In the genomic region with DNA sequence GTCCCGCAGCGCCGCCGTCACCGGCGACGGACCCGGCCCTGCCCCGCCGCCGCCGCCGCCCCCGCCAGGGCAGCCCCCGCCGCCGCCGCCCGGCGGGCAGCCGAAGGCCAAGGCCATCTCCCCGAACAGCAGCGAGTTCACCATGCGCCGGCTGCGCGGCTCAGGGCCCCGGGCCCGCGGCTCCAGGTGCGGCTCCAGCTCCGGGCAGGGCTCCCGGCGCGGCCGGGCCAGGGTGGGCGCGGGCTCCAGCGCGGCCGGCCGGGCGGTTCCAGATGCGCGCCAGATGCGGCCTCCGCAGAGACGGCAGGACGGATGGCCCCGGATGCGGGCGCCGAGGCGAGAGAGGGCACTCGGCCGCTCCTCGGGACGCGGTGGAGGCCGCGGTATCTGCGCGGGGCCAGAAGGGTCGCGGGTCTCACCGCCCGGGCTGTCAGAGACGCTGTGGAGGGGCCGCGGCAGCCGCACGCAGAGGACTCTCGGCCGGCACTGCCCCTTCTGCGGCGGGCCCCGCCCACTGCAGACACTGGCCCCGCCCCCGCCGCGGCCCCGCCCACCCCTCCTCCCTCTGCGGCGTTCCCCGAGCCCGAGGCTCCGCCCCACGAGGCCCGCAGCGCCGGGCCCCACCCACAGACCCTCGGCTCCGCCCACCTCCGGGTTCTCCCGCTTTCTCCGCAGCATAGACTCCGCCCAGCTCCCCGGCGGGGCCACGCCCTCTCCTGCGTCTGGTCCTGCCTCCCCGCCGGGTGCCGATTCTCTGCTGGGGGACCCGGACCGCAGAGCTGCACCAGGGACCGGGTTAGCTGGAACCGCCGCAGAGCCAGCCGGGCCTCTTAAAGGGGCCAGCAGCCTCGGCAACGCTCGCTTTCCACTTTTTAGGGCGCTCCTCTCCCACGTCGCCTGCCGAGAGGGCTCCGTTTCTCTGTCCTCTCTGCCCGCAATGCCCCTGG, we compare ENCODE assay signal across 8 cellular contexts. TPM values are rescaled to one million over a fixed set of nuclear protein-coding genes. Genes with fewer than 3 reads are reported as not detected.
DNase-seq lines count a peak whose midpoint lies in the region; ATAC-seq and TF ChIP-seq lines count a peak whose summit lies in the region.

A gene (minus strand): TSS at position 488 of the 947 bp plus-strand sequence. CDS start 344 bp downstream, at position 144.

- no peaks in the 10 kb centered on the region for H3K36me3 Mint-ChIP-seq in neural crest cell (ENCODE audit: low read depth)

- H3K27ac ChIP-seq in Karpas-422 (ENCODE audit: low read length) (no peak within 1 kb of the TSS), SJCRH30 (no peak within 1 kb of the TSS)

- no peak within 1 kb of the TSS for H3K27ac Mint-ChIP-seq in neural crest cell (ENCODE audit: unreplicated experiment)
- H3K27ac Mint-ChIP-seq in stimulated activated naive CD8-positive, alpha-beta T cell treated with anti-CD3 and anti-CD28 coated beads, Interleukin-15, amount 100 ng/mL, for 72 hours, result peak within 1 kb of the TSS; percentile 84 to 96

- H3K4me1 ChIP-seq in Karpas-422 (ENCODE audit: low read length), result no peaks in the 10 kb centered on the region
- H3K4me1 ChIP-seq in SJCRH30, result no peaks in the 10 kb centered on the region

- no peak within 1 kb of the TSS for H3K4me2 ChIP-seq in Karpas-422 (ENCODE audit: low read depth, low read length, poor library complexity, severe bottlenecking)

- H4K20me1 ChIP-seq in Karpas-422 (ENCODE audit: insufficient read depth, low read depth, low read length), result no peaks in the 10 kb centered on the region

- no peak within 1 kb of the TSS for H3K9ac ChIP-seq in Karpas-422 (ENCODE audit: low read length)

- H3K9me3 Mint-ChIP-seq in neural crest cell, result no peaks in the 10 kb centered on the region
- no peaks in the 10 kb centered on the region for H3K9me3 Mint-ChIP-seq in stimulated activated naive CD8-positive, alpha-beta T cell treated with anti-CD3 and anti-CD28 coated beads, Interleukin-15, amount 100 ng/mL, for 72 hours

- peak; percentile 58 for ATAC-seq in GM21825 (IDR thresholded peaks at IDR 0.05; ENCODE audit: unreplicated experiment)
- peak; percentile 58 for ATAC-seq in stimulated activated naive CD8-positive, alpha-beta T cell treated with anti-CD3 and anti-CD28 coated beads, Interleukin-15, amount 100 ng/mL, for 72 hours

- DNase-seq in EH (ENCODE audit: low read depth) (peak; percentile 95), Karpas-422 (peak; percentile 92), SJCRH30 (peak; percentile 96), activated gamma-delta T cell treated with Interleukin-2 at 50 U/mL for 16 hours (peak; percentile 98), fibroblast of villous mesenchyme (ENCODE audit: low read depth) (peak; percentile 94), neural crest cell (ENCODE audit: low read depth, low spot score) (peak; percentile 99)
- peak; percentile 96 to 99 for DNase-seq in stimulated activated naive CD8-positive, alpha-beta T cell treated with anti-CD3 and anti-CD28 coated beads, Interleukin-15, amount 100 ng/mL, for 72 hours

- peak within 1 kb of the TSS; percentile 83 for H3K4me3 Mint-ChIP-seq in neural crest cell
- H3K4me3 Mint-ChIP-seq in stimulated activated naive CD8-positive, alpha-beta T cell treated with anti-CD3 and anti-CD28 coated beads, Interleukin-15, amount 100 ng/mL, for 72 hours, result peak within 1 kb of the TSS; percentile 84 to 95

- H3K4me3 ChIP-seq in Karpas-422 (ENCODE audit: low read length) (no peak within 1 kb of the TSS), SJCRH30 (peak within 1 kb of the TSS; percentile 71), fibroblast of villous mesenchyme (ENCODE audit: low read depth, low read length) (peak within 1 kb of the TSS; percentile 72)

- H3K9me3 ChIP-seq in Karpas-422 (ENCODE audit: low read length) (no peaks in the 10 kb centered on the region), SJCRH30 (replicated peaks) (no peaks in the 10 kb centered on the region)

- H3K79me2 ChIP-seq in Karpas-422 (ENCODE audit: low read length), result no peaks in the 10 kb centered on the region

- TF ChIP-seq CTCF in fibroblast of villous mesenchyme (IDR thresholded peaks at IDR 0.05; ENCODE audit: insufficient read depth, low read depth, low read length), result no peak
- no peak for TF ChIP-seq CTCF in neural crest cell (conservative IDR thresholded peaks at IDR 0.05)

- H3K4me1 Mint-ChIP-seq in neural crest cell, result peaks cover 30% of the 10 kb centered on the region
- H3K4me1 Mint-ChIP-seq in stimulated activated naive CD8-positive, alpha-beta T cell treated with anti-CD3 and anti-CD28 coated beads, Interleukin-15, amount 100 ng/mL, for 72 hours, result peaks cover 69% of the 10 kb centered on the region

- no peak within 1 kb of the TSS for H2AFZ ChIP-seq in Karpas-422 (ENCODE audit: low read length)

- H3K36me3 ChIP-seq in Karpas-422 (ENCODE audit: insufficient read depth, low read length) (no peaks in the 10 kb centered on the region), SJCRH30 (no peaks in the 10 kb centered on the region)

- H3K27me3 ChIP-seq in Karpas-422 (ENCODE audit: low read length) (no peaks in the 10 kb centered on the region), SJCRH30 (peaks cover 11% of the 10 kb centered on the region)

- peaks cover 50% of the 10 kb centered on the region for H3K27me3 Mint-ChIP-seq in neural crest cell (ENCODE audit: low read depth)
- no peaks in the 10 kb centered on the region for H3K27me3 Mint-ChIP-seq in stimulated activated naive CD8-positive, alpha-beta T cell treated with anti-CD3 and anti-CD28 coated beads, Interleukin-15, amount 100 ng/mL, for 72 hours

- H3K9me2 ChIP-seq in Karpas-422 (replicated peaks; ENCODE audit: insufficient read depth, low read length), result no peaks in the 10 kb centered on the region

RNA-seq across cellular contexts. Expression of the gene that starts here (rescaled TPM):
- total RNA-seq in Karpas-422 (2014; rRNA removed; shearing (Covaris generic); ENCODE audit: low replicate concordance), result not detected in 2 replicates
- total RNA-seq in SJCRH30 (2014; rRNA removed; shearing (Covaris generic)), result 5.9 and 6.2 TPM in 2 replicates
- total RNA-seq in fibroblast of villous mesenchyme (11.2 and 15.5 TPM in 2 replicates), neural crest cell (9.8 and 9.9 TPM in 2 replicates)

Comparison
In these comparisons a context has a peak if more than half of its experiments do, and no peak if none do; other contexts are left out.
1. Peak in DNase-seq in Karpas-422; RNA of the gene not detected or under 1 TPM.